21 cellular contexts compared by ENCODE assay signal in the genomic region with DNA sequence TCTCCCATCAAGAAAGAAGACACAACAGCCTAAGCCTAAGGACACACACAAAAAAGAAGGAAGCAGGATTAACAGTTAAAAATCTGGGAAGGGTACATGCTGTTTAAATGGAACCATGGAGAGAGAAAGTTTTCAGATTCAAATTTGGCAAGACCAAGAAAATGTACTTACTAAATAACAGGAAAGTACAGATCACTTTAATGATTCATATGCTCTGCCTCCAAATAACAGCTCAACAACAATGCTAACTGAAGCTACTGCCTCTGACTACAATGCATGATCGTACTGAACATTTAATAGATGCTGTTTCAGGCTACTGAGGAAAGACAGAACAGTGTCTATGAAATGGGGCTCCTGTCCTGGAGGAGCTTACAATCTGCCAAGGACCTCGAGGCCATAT. TPM values are rescaled to one million over a fixed set of nuclear protein-coding genes. Genes with fewer than 3 reads are reported as not detected.
DNase-seq lines count a peak whose midpoint lies in the region; ATAC-seq and TF ChIP-seq lines count a peak whose summit lies in the region.
"Had no signal": no experiment of that assay in that cellular context is flagged by ENCODE, and none has a peak within 500 bp of the region (broad histone marks: within the 10 kb centered on the region; RNA-seq: fewer than 3 reads in every experiment).

No MANE protein-coding gene starts in this region.

- H3K36me3 ChIP-seq in CD4-positive, alpha-beta memory T cell (ENCODE audit: insufficient read depth, low read length), result peaks cover 18% of the 10 kb centered on the region
- H3K36me3 ChIP-seq in BE2C, result peaks cover 40% of the 10 kb centered on the region

- DNase-seq in CD4-positive, alpha-beta memory T cell, result no peak
- DNase-seq in fibroblast of the aortic adventitia (ENCODE audit: low read depth) (peak; percentile 22), T-helper 9 cell (no peak), BE2C (no peak), NCI-H1436 treated with DMSO at 0.1 percent for 48 hours (lab: John Stamatoyannopoulos, UW) (no peak)
- DNase-seq: activated CD4-positive, alpha-beta T cell treated with anti-CD3 and anti-CD28 coated beads for 48 hours; adrenal gland; Caco-2; DND-41; gastrocnemius medialis; NCI-H1105 treated with DMSO at 0.1 percent for 48 hours; NCI-H526 treated with DMSO at 0.1 percent for 48 hours; psoas muscle; small intestine; stimulated activated CD4-positive, alpha-beta T cell treated with anti-CD3 and anti-CD28 coated beads, Interleukin-4, amount 100 ng/mL, for 1 hour had no signal

- no peaks in the 10 kb centered on the region for H3K27me3 ChIP-seq in CD4-positive, alpha-beta memory T cell (ENCODE audit: insufficient read depth, low read length)
- no peaks in the 10 kb centered on the region for H3K27me3 ChIP-seq in BE2C
- H3K27me3 ChIP-seq: adrenal gland, cardiac muscle cell, gastrocnemius medialis had no signal

- peak overlapping the region in 1 of 8 donors; percentile 5 for H3K4me3 Mint-ChIP-seq in CD4-positive, alpha-beta memory T cell
- no peak overlapping the region for H3K4me3 Mint-ChIP-seq in activated naive CD8-positive, alpha-beta T cell
- H3K4me3 Mint-ChIP-seq: dendritic cell treated with granulocyte-macrophage colony-stimulating factor and Interleukin-4, amounts not matched to agents 40 ng/mL and 50 ng/mL, for 4 days; type B pancreatic cell had no signal

- TF ChIP-seq CTCF in 22Rv1 (IDR thresholded peaks at IDR 0.05), result no peak
- TF ChIP-seq CTCF in fibroblast of the aortic adventitia (IDR thresholded peaks at IDR 0.05; ENCODE audit: insufficient read depth, low read length), result no peak
- TF ChIP-seq CTCF in BE2C (IDR thresholded peaks at IDR 0.05; ENCODE audit: low read depth, low read length), result no peak

- H3K4me1 Mint-ChIP-seq in CD4-positive, alpha-beta memory T cell, result peaks cover 0 to 5% (median 0%) of the 10 kb centered on the region in 4 donors
- H3K4me1 Mint-ChIP-seq in activated naive CD8-positive, alpha-beta T cell (ENCODE audit: low read depth), result peaks cover 13% of the 10 kb centered on the region

- H3K9me3 ChIP-seq in CD4-positive, alpha-beta memory T cell (ENCODE audit: control insufficient read depth in 1 of 2, low read length in 2 of 2), result no peaks in the 10 kb centered on the region
- H3K9me3 ChIP-seq in BE2C, result no peaks in the 10 kb centered on the region
- H3K9me3 ChIP-seq: adrenal gland, Caco-2, gastrocnemius medialis, psoas muscle had no signal

- intact Hi-C loops in CD4-positive, alpha-beta memory T cell (cut with micrococcal nuclease), result no loop called here

- no peak overlapping the region for H3K4me3 ChIP-seq in CD4-positive, alpha-beta memory T cell (ENCODE audit: low read length in 2 of 2)
- H3K4me3 ChIP-seq in fibroblast of the aortic adventitia (ENCODE audit: low read depth, low read length), result no peak overlapping the region
- H3K4me3 ChIP-seq in BE2C (ENCODE audit: low read depth, low read length), result no peak overlapping the region
- H3K4me3 ChIP-seq: adrenal gland, cardiac muscle cell, gastrocnemius medialis, psoas muscle had no signal

- H3K27ac ChIP-seq in 22Rv1, result peak overlapping the region; percentile 22; the same call in 1 of the 2 replicates
- no peak overlapping the region for H3K27ac ChIP-seq in CD4-positive, alpha-beta memory T cell (ENCODE audit: low read depth, low read length)
- H3K27ac ChIP-seq: cardiac muscle cell, gastrocnemius medialis, psoas muscle had no signal

- peak overlapping the region in 4 of 7 donors; percentile 2 to 90 (median 50) for H3K27ac Mint-ChIP-seq in CD4-positive, alpha-beta memory T cell
- peak overlapping the region; percentile 70 for H3K27ac Mint-ChIP-seq in activated naive CD8-positive, alpha-beta T cell
- H3K27ac Mint-ChIP-seq: dendritic cell treated with granulocyte-macrophage colony-stimulating factor and Interleukin-4, amounts not matched to agents 40 ng/mL and 50 ng/mL, for 4 days; type B pancreatic cell had no signal

- POLR2A ChIA-PET in CD4-positive, alpha-beta memory T cell (lab: Charles Lee; ENCODE audit: partially characterized antibody), result no interaction called here

- CTCF ChIA-PET in CD4-positive, alpha-beta memory T cell (lab: Charles Lee; ENCODE audit: partially characterized antibody), result interaction anchor here (1.0 kb wide), 1 partner anchor 11 kb away, joined by 3 read pairs; no protein-coding TSS in a partner anchor

- H3K9me3 Mint-ChIP-seq in CD4-positive, alpha-beta memory T cell, result no peaks in the 10 kb centered on the region
- no peaks in the 10 kb centered on the region for H3K9me3 Mint-ChIP-seq in activated naive CD8-positive, alpha-beta T cell (ENCODE audit: low read depth)
- H3K9me3 Mint-ChIP-seq: dendritic cell treated with granulocyte-macrophage colony-stimulating factor and Interleukin-4, amounts not matched to agents 40 ng/mL and 50 ng/mL, for 4 days; type B pancreatic cell had no signal

- H3K4me1 ChIP-seq in CD4-positive, alpha-beta memory T cell (ENCODE audit: insufficient read depth, low read length), result no peaks in the 10 kb centered on the region
- H3K4me1 ChIP-seq in BE2C, result no peaks in the 10 kb centered on the region
- H3K4me1 ChIP-seq: Caco-2, gastrocnemius medialis, psoas muscle had no signal

- H3K27me3 Mint-ChIP-seq in CD4-positive, alpha-beta memory T cell, result no peaks in the 10 kb centered on the region
- no peaks in the 10 kb centered on the region for H3K27me3 Mint-ChIP-seq in activated naive CD8-positive, alpha-beta T cell
- H3K27me3 Mint-ChIP-seq: dendritic cell treated with granulocyte-macrophage colony-stimulating factor and Interleukin-4, amounts not matched to agents 40 ng/mL and 50 ng/mL, for 4 days; type B pancreatic cell had no signal

- ATAC-seq in GM18502 (IDR thresholded peaks at IDR 0.05; ENCODE audit: poor library complexity, unreplicated experiment), result no peak
- ATAC-seq: gastrocnemius medialis, psoas muscle had no signal

- H3K36me3 Mint-ChIP-seq in CD4-positive, alpha-beta memory T cell, result peaks cover 29 to 60% of the 10 kb centered on the region in 2 donors
- H3K36me3 Mint-ChIP-seq in activated naive CD8-positive, alpha-beta T cell, result peaks cover 3% of the 10 kb centered on the region

RNA-seq across cellular contexts. Expression of a gene that starts 8.4 kb away (rescaled TPM):
- total RNA-seq in CD4-positive, alpha-beta memory T cell, result 1 to 10 TPM; 2.4 to 2.5 TPM
- 1 to 10 TPM; 4.0 to 4.1 TPM for polyA plus RNA-seq in CD4-positive, alpha-beta memory T cell
- total RNA-seq in fibroblast of the aortic adventitia (ENCODE audit: low replicate concordance), result 4.1 TPM in 1 of 2 replicates, not detected in the other
- polyA plus RNA-seq in BE2C (2012; ENCODE audit: insufficient read depth, insufficient read length, low read depth), result 6.4 TPM

RNA-seq across cellular contexts. Expression of a gene that starts 12.3 kb away (rescaled TPM):
- total RNA-seq in CD4-positive, alpha-beta memory T cell, result 10 to 100 TPM; 39.4 to 42.5 TPM
- polyA plus RNA-seq in CD4-positive, alpha-beta memory T cell, result 10 to 100 TPM; 13.3 to 18.4 TPM
- 26.8 and 38.0 TPM in 2 replicates for total RNA-seq in fibroblast of the aortic adventitia (ENCODE audit: low replicate concordance)
- polyA plus RNA-seq in BE2C (2012; ENCODE audit: insufficient read depth, insufficient read length, low read depth), result 37.9 TPM

RNA-seq across cellular contexts. Expression of a gene that starts 49.6 kb away (rescaled TPM):
- 10 to 100 TPM; 85.0 to 86.8 TPM for total RNA-seq in CD4-positive, alpha-beta memory T cell
- 100 to 1,000 TPM; 129 to 168 TPM for polyA plus RNA-seq in CD4-positive, alpha-beta memory T cell
- 292 and 299 TPM in 2 replicates for total RNA-seq in fibroblast of the aortic adventitia (ENCODE audit: low replicate concordance)
- 121 TPM for polyA plus RNA-seq in BE2C (2012; ENCODE audit: insufficient read depth, insufficient read length, low read depth)
